In the genomic region with DNA sequence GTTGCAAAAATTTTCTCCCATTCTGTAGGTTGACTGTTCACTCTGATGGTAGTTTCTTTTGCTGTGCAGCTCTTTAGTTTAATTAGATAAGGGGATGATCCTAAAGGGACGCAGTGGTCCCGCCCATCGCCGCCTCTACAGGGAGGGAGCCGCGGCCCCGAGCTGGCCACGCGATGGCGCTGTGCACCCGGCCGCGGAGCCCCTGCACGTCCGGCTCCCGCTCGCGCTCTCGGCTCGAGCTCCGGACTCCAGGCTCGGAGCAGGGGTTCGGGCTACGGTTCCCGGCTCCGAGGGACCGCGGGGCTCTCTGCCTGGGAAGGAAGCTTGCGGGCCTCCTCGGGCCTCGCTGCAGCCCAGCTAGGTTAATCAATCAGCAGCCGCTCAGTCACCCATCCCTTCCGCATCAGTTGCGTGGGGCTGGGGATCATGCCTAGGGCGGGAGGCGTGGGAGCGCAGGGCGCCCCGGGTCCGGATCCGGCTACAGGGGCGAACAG, we compare ENCODE assay signal across 9 cellular contexts.
DNase-seq lines count a peak whose midpoint lies in the region; ATAC-seq, FAIRE-seq and TF ChIP-seq lines count a peak whose summit lies in the region.
"Had no signal": no experiment of that assay in that cellular context is flagged by ENCODE, and none has a peak within 500 bp of the region (broad histone marks: within the 10 kb centered on the region; RNA-seq: fewer than 3 reads in every experiment).

No MANE protein-coding gene starts in this region.

- intact Hi-C loops in left cardiac atrium (cut with DNase I): loop anchor here (5.0 to 10.0 kb wide), 3 partner anchors 656 to 948 kb away; no protein-coding TSS in a partner anchor

- POLR2A ChIA-PET in activated naive CD8-positive, alpha-beta T cell treated with anti-CD3 and anti-CD28 coated beads, Interleukin-2, amount 10 ng/mL, durations not matched to agents 7 days and 5 days (lab: Charles Lee): no interaction called here

- peak overlapping the region; percentile 44 for H3K4me3 Mint-ChIP-seq in activated naive CD8-positive, alpha-beta T cell treated with anti-CD3 and anti-CD28 coated beads, Interleukin-2, amount 10 ng/mL, durations not matched to agents 7 days and 5 days
- H3K4me3 Mint-ChIP-seq in progenitor cell of endocrine pancreas (ENCODE audit: low read depth): peak overlapping the region; percentile 60

- in situ Hi-C loops in SK-MEL-5 (cut with HindIII; ENCODE audit: low pct_unique_long_range_greater_than_20kb, low sequenced_read_pairs): no loop called here

- peaks cover 7% of the 10 kb centered on the region for H3K4me1 Mint-ChIP-seq in activated naive CD8-positive, alpha-beta T cell treated with anti-CD3 and anti-CD28 coated beads, Interleukin-2, amount 10 ng/mL, durations not matched to agents 7 days and 5 days
- H3K4me1 Mint-ChIP-seq in progenitor cell of endocrine pancreas (ENCODE audit: low read depth): peaks cover 12% of the 10 kb centered on the region

- H3K9me3 Mint-ChIP-seq in activated naive CD8-positive, alpha-beta T cell treated with anti-CD3 and anti-CD28 coated beads, Interleukin-2, amount 10 ng/mL, durations not matched to agents 7 days and 5 days: no peaks in the 10 kb centered on the region
- H3K9me3 Mint-ChIP-seq in progenitor cell of endocrine pancreas (ENCODE audit: low read depth): no peaks in the 10 kb centered on the region

- H3K36me3 Mint-ChIP-seq in activated naive CD8-positive, alpha-beta T cell treated with anti-CD3 and anti-CD28 coated beads, Interleukin-2, amount 10 ng/mL, durations not matched to agents 7 days and 5 days: no peaks in the 10 kb centered on the region
- no peaks in the 10 kb centered on the region for H3K36me3 Mint-ChIP-seq in progenitor cell of endocrine pancreas (ENCODE audit: insufficient read depth)

- FAIRE-seq in RCC 7860 (lab: Jason Lieb, UNC): no peak
- FAIRE-seq: islet of Langerhans had no signal

- no peak overlapping the region for H3K27ac Mint-ChIP-seq in activated naive CD8-positive, alpha-beta T cell treated with anti-CD3 and anti-CD28 coated beads, Interleukin-2, amount 10 ng/mL, durations not matched to agents 7 days and 5 days
- H3K27ac Mint-ChIP-seq in progenitor cell of endocrine pancreas: no peak overlapping the region

- H3K27me3 Mint-ChIP-seq in activated naive CD8-positive, alpha-beta T cell treated with anti-CD3 and anti-CD28 coated beads, Interleukin-2, amount 10 ng/mL, durations not matched to agents 7 days and 5 days: peaks cover 30% of the 10 kb centered on the region
- no peaks in the 10 kb centered on the region for H3K27me3 Mint-ChIP-seq in progenitor cell of endocrine pancreas

- peak; percentile 54 for DNase-seq in SK-MEL-5 (ENCODE audit: low read depth, low spot score)
- DNase-seq in activated naive CD8-positive, alpha-beta T cell treated with anti-CD3 and anti-CD28 coated beads, Interleukin-2, amount 10 ng/mL, durations not matched to agents 7 days and 5 days: peak; percentile 84
- DNase-seq in left cardiac atrium: peak; percentile 79
- DNase-seq in progenitor cell of endocrine pancreas (ENCODE audit: low spot score, unreplicated experiment): peak; percentile 68
- DNase-seq in RCC 7860 (ENCODE audit: low spot score): no peak
- no peak for DNase-seq in SK-N-DZ (ENCODE audit: low spot score)

- peak; percentile 87 for TF ChIP-seq CTCF in GM12874 (IDR thresholded peaks at IDR 0.05; ENCODE audit: insufficient read depth, low read depth, low read length)
- peak; percentile 95 for TF ChIP-seq CTCF in progenitor cell of endocrine pancreas (IDR thresholded peaks at IDR 0.05; ENCODE audit: unreplicated experiment)

- ATAC-seq in HG02763 (IDR thresholded peaks at IDR 0.05; ENCODE audit: unreplicated experiment) (peak; percentile 86), left cardiac atrium (peak; percentile 94)
- peak; percentile 96 for ATAC-seq in activated naive CD8-positive, alpha-beta T cell treated with anti-CD3 and anti-CD28 coated beads, Interleukin-2, amount 10 ng/mL, durations not matched to agents 7 days and 5 days (ENCODE audit: low read depth)

Comparison
In these comparisons a context has a peak if more than half of its experiments do, and no peak if none do; other contexts are left out.
1. DNase-seq: peak in SK-MEL-5 (single experiment), activated naive CD8-positive, alpha-beta T cell treated with anti-CD3 and anti-CD28 coated beads, Interleukin-2, amount 10 ng/mL, durations not matched to agents 7 days and 5 days (single experiment), left cardiac atrium (single experiment) and progenitor cell of endocrine pancreas (single experiment); none in RCC 7860 (single experiment) and SK-N-DZ (single experiment).
2. Peak in every context shown above with its lines, with median percentiles within 50 percentile points of each other: ATAC-seq.